Comparison of ENCODE assay signal across 17 cellular contexts in genomic region chr10:78197628-78198272, GRCh38.
DNase-seq lines count a peak whose midpoint lies in the region; ATAC-seq and TF ChIP-seq lines count a peak whose summit lies in the region.
"Had no signal": no experiment of that assay in that cellular context is flagged by ENCODE, and none has a peak within 500 bp of the region (broad histone marks: within the 10 kb centered on the region; RNA-seq: fewer than 3 reads in every experiment).

No MANE protein-coding gene starts in this region.

- TF ChIP-seq RAD21 in IMR-90 (IDR thresholded peaks at IDR 0.05; ENCODE audit: low read length), result no peak

- H3K9me1 ChIP-seq in IMR-90 (ENCODE audit: insufficient read depth, low read length), result peaks cover 11% of the 10 kb centered on the region; the same call in 1 of the 2 replicates

- peak overlapping the region; percentile 11; the same call in 1 of the 2 replicates for H2AK5ac ChIP-seq in IMR-90 (ENCODE audit: low read depth, low read length)

- H3K4me3 Mint-ChIP-seq in WTC11, result no peak overlapping the region
- H3K4me3 Mint-ChIP-seq: CD14-positive monocyte; CD4-positive, alpha-beta memory T cell; HFFc6 had no signal

- no peaks in the 10 kb centered on the region for H3K27me3 Mint-ChIP-seq in WTC11 (ENCODE audit: low read depth)
- H3K27me3 Mint-ChIP-seq: CD4-positive, alpha-beta memory T cell had no signal

- H4K5ac ChIP-seq in IMR-90 (ENCODE audit: low read depth, low read length), result no peak overlapping the region

- no peak overlapping the region for H3K27ac Mint-ChIP-seq in WTC11
- H3K27ac Mint-ChIP-seq: CD14-positive monocyte; CD4-positive, alpha-beta memory T cell; HFFc6 had no signal

- H3K9me3 Mint-ChIP-seq in WTC11, result peaks cover 12% of the 10 kb centered on the region

- H3K79me1 ChIP-seq in IMR-90 (ENCODE audit: low read depth in 1 of 2, low read length in 2 of 2), result no peaks in the 10 kb centered on the region

- H3K4me3 ChIP-seq in IMR-90 (ENCODE audit: insufficient read depth, low read depth, low read length), result no peak overlapping the region
- H3K4me3 ChIP-seq: BLaER1 had no signal

- no peaks in the 10 kb centered on the region for H3K36me3 ChIP-seq in IMR-90 (ENCODE audit: control insufficient read depth, insufficient read depth, low read length)
- H3K36me3 ChIP-seq: BLaER1 had no signal

- no peak for TF ChIP-seq POLR2A in IMR-90 (IDR thresholded peaks at IDR 0.05; ENCODE audit: low read depth, low read length)

- CTCF ChIA-PET in IMR-90 (lab: Yijun Ruan, JAX) (no interaction called here), WTC11 (lab: Charles Lee) (no interaction called here)

- 0 out of 2 replicates have a peak overlapping the region, but pooled peaks have one; percentile 16 for H2BK20ac ChIP-seq in IMR-90 (ENCODE audit: low read depth, low read length)

- TF ChIP-seq CTCF in IMR-90 (conservative IDR thresholded peaks at IDR 0.05; ENCODE audit: low read depth, low read length), result no peak
- no peak for TF ChIP-seq CTCF in WTC11 (IDR thresholded peaks at IDR 0.05)

- H3K9ac ChIP-seq in IMR-90 (ENCODE audit: low read depth, low read length), result no peak overlapping the region
- H3K9ac ChIP-seq: BLaER1 had no signal

- H3K4ac ChIP-seq in IMR-90 (ENCODE audit: low read depth, low read length), result peak overlapping the region; percentile 17; the same call in 1 of the 2 replicates

- 100% methylated on average over 1 of the region's 2 CpGs; no CpG with 5 or more reads in 1 of the 2 experiments for WGBS in IMR-90 (ENCODE audit: extremely low coverage in 2 of 2, insufficient read length in 1 of 2), 2 experiments

- H4K91ac ChIP-seq in IMR-90 (ENCODE audit: insufficient read depth, low read depth, low read length), result no peak overlapping the region

- peak overlapping the region; percentile 3; the same call in 1 of the 2 replicates for H3K14ac ChIP-seq in IMR-90 (replicated peaks; ENCODE audit: low read depth, low read length)

- H3K27ac ChIP-seq in IMR-90 (ENCODE audit: insufficient read depth, low read length), result no peak overlapping the region
- H3K27ac ChIP-seq: BLaER1 had no signal

- no peak overlapping the region for H2BK5ac ChIP-seq in IMR-90 (ENCODE audit: low read depth, low read length, poor library complexity, severe bottlenecking)

- BruUV-seq in IMR-90 (replicated peaks; lab: Mats Ljungman, UMichigan), result no TSS peak

- POLR2A ChIA-PET in IMR-90 (lab: Charles Lee; ENCODE audit: unreplicated experiment) (no interaction called here), WTC11 (lab: Charles Lee) (no interaction called here)

- DNase-seq in IMR-90 (no peak), NCI-H82 (lab: John Stamatoyannopoulos, UW) (peak; percentile 89), WTC11 (ENCODE audit: low spot score) (no peak), glomerular visceral epithelial cell (ENCODE audit: extremely low spot score) (no peak), D341Med (ENCODE audit: low spot score) (no peak)
- DNase-seq: 8988T; Calu3; CD4-positive, alpha-beta memory T cell; DMS 273 treated with DMSO at 0.1 percent for 48 hours; GDM1; Karpas-422 had no signal

- peaks cover 10% of the 10 kb centered on the region for H3K9me3 ChIP-seq in IMR-90 (ENCODE audit: control insufficient read depth, insufficient read depth, low read length)

- intact Hi-C loops in IMR-90 (cut with micrococcal nuclease), result loop anchor here (5.0 kb wide), 1 partner anchor 150 kb away; no protein-coding TSS in a partner anchor

- H3K4me1 ChIP-seq in IMR-90 (ENCODE audit: control insufficient read depth, insufficient read depth, low read length), result peaks cover 20% of the 10 kb centered on the region

- peak overlapping the region; percentile 36; the same call in 1 of the 2 replicates for H3K18ac ChIP-seq in IMR-90 (ENCODE audit: low read depth, low read length)

- 0 out of 3 replicates have a peak overlapping the region, but pooled peaks have one; percentile 32 for H2BK15ac ChIP-seq in IMR-90 (ENCODE audit: low read depth, low read length)

- dilution Hi-C loops in IMR-90 (cut with HindIII; ENCODE audit: low sequenced_read_pairs, unreplicated experiment), result no loop called here

- H2BK120ac ChIP-seq in IMR-90 (ENCODE audit: low read depth, low read length), result peak overlapping the region; percentile 4; the same call in 1 of the 2 replicates

- H4K8ac ChIP-seq in IMR-90 (ENCODE audit: low read depth in 2 of 2, low read length in 2 of 2), result no peak overlapping the region

- peaks cover 7% of the 10 kb centered on the region for H3K36me3 Mint-ChIP-seq in WTC11
- H3K36me3 Mint-ChIP-seq: CD14-positive monocyte; CD4-positive, alpha-beta memory T cell had no signal

- H3K4me2 ChIP-seq in IMR-90 (ENCODE audit: low read depth, low read length), result no peak overlapping the region
- H3K4me2 ChIP-seq: BLaER1 had no signal

- H3K56ac ChIP-seq in IMR-90 (ENCODE audit: extremely low read depth, insufficient read depth, low read length), result no peak overlapping the region

- no peak overlapping the region for H3K23ac ChIP-seq in IMR-90 (ENCODE audit: low read depth, low read length)

- in situ Hi-C loops in IMR-90 (cut with MboI; ENCODE audit: low sequenced_read_pairs), result no loop called here

- H2AFZ ChIP-seq in IMR-90 (replicated peaks; ENCODE audit: low read length, poor library complexity), result no peak overlapping the region

- H3K27me3 ChIP-seq in IMR-90 (ENCODE audit: control insufficient read depth, insufficient read depth, low read length), result 0 out of 2 replicates have a peak, but pooled peaks cover 2% of the 10 kb centered on the region
- H3K27me3 ChIP-seq: BLaER1 had no signal

- H2AK9ac ChIP-seq in IMR-90 (replicated peaks; ENCODE audit: low read depth, low read length, poor library complexity), result peak overlapping the region; percentile 67

- H3K4me1 Mint-ChIP-seq in WTC11, result no peaks in the 10 kb centered on the region
- H3K4me1 Mint-ChIP-seq: CD14-positive monocyte; CD4-positive, alpha-beta memory T cell had no signal

- H4K20me1 ChIP-seq in IMR-90 (ENCODE audit: insufficient read depth, low read length), result no peaks in the 10 kb centered on the region
- H4K20me1 ChIP-seq: BLaER1 had no signal

- ATAC-seq in GM18511 (IDR thresholded peaks at IDR 0.05; ENCODE audit: unreplicated experiment), result peak; percentile 49
- no peak for ATAC-seq in IMR-90 (ENCODE audit: low read depth)
- no peak for ATAC-seq in WTC11
- no peak for ATAC-seq in HG02970 (IDR thresholded peaks at IDR 0.05; ENCODE audit: low FRiP score, unreplicated experiment)
- ATAC-seq in HG03045 (IDR thresholded peaks at IDR 0.05; ENCODE audit: unreplicated experiment), result no peak

TF ChIP-seq in IMR-90, 13 proteins besides CTCF, POLR2A, EP300 and RAD21 (continues in another document):
- TF ChIP-seq SMC3 (IDR thresholded peaks at IDR 0.05; ENCODE audit: low read depth, low read length), result no peak
- no peak for TF ChIP-seq RFX5 (IDR thresholded peaks at IDR 0.05; ENCODE audit: low read depth, low read length)
- no peak for TF ChIP-seq MAFK (IDR thresholded peaks at IDR 0.05; ENCODE audit: low read depth, low read length)
- no peak for TF ChIP-seq CEBPB (IDR thresholded peaks at IDR 0.05; ENCODE audit: low read depth, low read length)
- no peak for TF ChIP-seq NFE2L2 (IDR thresholded peaks at IDR 0.05; ENCODE audit: low read depth, low read length)
- TF ChIP-seq MXI1 (IDR thresholded peaks at IDR 0.05; ENCODE audit: borderline replicate concordance, low read depth, low read length), result no peak
- no peak for TF ChIP-seq RCOR1 (IDR thresholded peaks at IDR 0.05; ENCODE audit: insufficient replicate concordance, low read length)
- no peak for TF ChIP-seq ELK1 (IDR thresholded peaks at IDR 0.05; ENCODE audit: borderline replicate concordance, low read depth, low read length)
- TF ChIP-seq CHD1 (IDR thresholded peaks at IDR 0.05; ENCODE audit: low read depth, low read length), result no peak

TF ChIP-seq in WTC11, 78 proteins besides CTCF, POLR2A, EP300 and RAD21:
- TF ChIP-seq HMGA2 (CRISPR knock-in tag; IDR thresholded peaks at IDR 0.05) (no peak), EMX1 (CRISPR knock-in tag; IDR thresholded peaks at IDR 0.05) (no peak), NFE2L1 (CRISPR knock-in tag; IDR thresholded peaks at IDR 0.05) (no peak), GTF2I (CRISPR knock-in tag; conservative IDR thresholded peaks at IDR 0.05) (0 out of 2 replicates have a peak, but pooled peaks have one; percentile 40), SMAD4 (CRISPR knock-in tag; IDR thresholded peaks at IDR 0.05) (no peak), ZNF425 (CRISPR knock-in tag; conservative IDR thresholded peaks at IDR 0.05) (no peak)
